ENCODE assay signal across 18 cellular contexts in the genomic region with DNA sequence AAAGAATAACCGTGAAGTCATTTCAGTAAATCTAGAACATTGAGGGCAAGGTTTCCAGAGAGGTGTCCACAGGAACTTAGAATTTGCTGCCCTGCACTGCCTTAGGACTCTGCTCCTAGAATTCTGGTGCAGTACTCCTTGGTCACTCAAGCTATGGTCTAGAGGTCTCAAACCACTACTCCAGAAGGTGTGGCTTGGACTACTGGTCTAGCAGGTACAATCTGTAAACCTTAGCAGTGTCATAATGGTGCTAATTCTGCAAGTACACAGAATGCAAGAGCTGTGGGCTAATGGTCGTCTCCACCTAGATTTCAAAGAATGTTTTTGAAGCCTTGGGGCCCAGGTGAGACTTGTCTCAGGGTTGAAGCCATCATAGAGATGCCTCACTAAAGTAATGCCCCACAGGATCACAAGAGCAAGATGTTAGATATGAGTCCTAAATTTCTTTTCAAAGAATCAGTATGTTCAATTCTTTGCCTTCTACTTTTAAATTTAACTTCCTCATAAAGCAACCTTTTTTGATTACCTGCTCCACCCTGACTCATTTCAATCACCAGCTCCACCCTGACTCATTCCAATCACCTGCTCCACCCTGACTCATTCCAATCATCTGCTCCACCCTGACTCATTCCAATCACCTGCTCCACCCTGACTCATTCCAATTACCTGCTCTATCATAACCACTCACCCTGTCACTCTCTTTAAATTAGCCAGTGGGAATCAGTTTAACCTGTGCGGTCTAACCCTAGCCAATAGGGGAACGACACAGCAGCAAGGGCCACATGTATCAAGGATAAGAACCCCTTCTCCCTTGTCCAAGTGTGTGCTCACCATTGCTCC.
A peak's percentile ranks its signal among the peaks of the same experiment; 100 is the strongest.
DNase-seq lines count a peak whose midpoint lies in the region; ATAC-seq and TF ChIP-seq lines count a peak whose summit lies in the region.
"Had no signal": no experiment of that assay in that cellular context is flagged by ENCODE, and none has a peak within 500 bp of the region (broad histone marks: within the 10 kb centered on the region; RNA-seq: fewer than 3 reads in every experiment).

No MANE protein-coding gene starts in this region.

- H3K4me1 ChIP-seq in Caco-2: peaks cover 41% of the 10 kb centered on the region
- no peaks in the 10 kb centered on the region for H3K4me1 ChIP-seq in mesendoderm (ENCODE audit: control insufficient read depth, low read depth, low read length)
- H3K4me1 ChIP-seq: sigmoid colon had no signal

- no peak overlapping the region for H3K9ac ChIP-seq in mesendoderm (ENCODE audit: low read length)

- H3K4me3 ChIP-seq in Caco-2 (ENCODE audit: low read depth, low read length): no peak overlapping the region
- H3K4me3 ChIP-seq in mesendoderm (ENCODE audit: low read length): no peak overlapping the region
- H3K4me3 ChIP-seq: GM12878, sigmoid colon had no signal

- H3K9me3 Mint-ChIP-seq in Caco-2 (ENCODE audit: unreplicated experiment): peaks cover 10% of the 10 kb centered on the region
- H3K9me3 Mint-ChIP-seq in activated naive CD4-positive, alpha-beta T cell treated with anti-CD3 and anti-CD28 coated beads, Interleukin-2, amount 50 U/mL, for 24 hours: no peaks in the 10 kb centered on the region

- H3K36me3 ChIP-seq in Caco-2 (ENCODE audit: control insufficient read depth, insufficient read depth, low read length) (no peaks in the 10 kb centered on the region), mesendoderm (ENCODE audit: control insufficient read depth, insufficient read depth, low read length) (no peaks in the 10 kb centered on the region)
- H3K36me3 ChIP-seq: neutrophil, sigmoid colon had no signal

- no peak overlapping the region for H3K4me3 Mint-ChIP-seq in Caco-2 (ENCODE audit: unreplicated experiment)
- H3K4me3 Mint-ChIP-seq in activated naive CD4-positive, alpha-beta T cell treated with anti-CD3 and anti-CD28 coated beads, Interleukin-2, amount 50 U/mL, for 24 hours: no peak overlapping the region
- H3K4me3 Mint-ChIP-seq: activated CD8-positive, alpha-beta memory T cell treated with anti-CD3 and anti-CD28 coated beads, Interleukin-2, amount 10 ng/mL, durations not matched to agents 7 days and 5 days; CD4-positive, alpha-beta memory T cell had no signal

- no peak overlapping the region for H2BK5ac ChIP-seq in mesendoderm (ENCODE audit: low read length)

- CTCF ChIA-PET in Caco-2 (lab: Charles Lee): no interaction called here

- H3K9me3 ChIP-seq in Caco-2: no peaks in the 10 kb centered on the region
- H3K9me3 ChIP-seq: neutrophil, sigmoid colon had no signal

- ATAC-seq in GM18520 (IDR thresholded peaks at IDR 0.05; ENCODE audit: unreplicated experiment): no peak
- ATAC-seq: activated CD8-positive, alpha-beta memory T cell treated with anti-CD3 and anti-CD28 coated beads, Interleukin-2, amount 10 ng/mL, durations not matched to agents 7 days and 5 days; GM12878; SK-N-SH treated with all-trans-retinoic acid at 6 μM for 48 hours had no signal

- no peak overlapping the region for H3K23ac ChIP-seq in mesendoderm (ENCODE audit: low read length)

- intact Hi-C loops in Caco-2 (cut with micrococcal nuclease; ENCODE audit: unreplicated experiment): no loop called here

- H3K79me2 ChIP-seq in mesendoderm (ENCODE audit: control insufficient read depth, insufficient read depth, low read length): no peaks in the 10 kb centered on the region

- H3K4me2 ChIP-seq in mesendoderm (ENCODE audit: low read length): no peak overlapping the region

- H3K56ac ChIP-seq in mesendoderm (ENCODE audit: low read length): no peak overlapping the region

- H4K5ac ChIP-seq in mesendoderm (ENCODE audit: low read length): no peak overlapping the region

- WGBS in mesendoderm (ENCODE audit: extremely low coverage, insufficient coverage, low lambda C conversion rate): no CpG with 5 or more reads among the region's 4 CpGs

- H2BK15ac ChIP-seq in mesendoderm (replicated peaks; ENCODE audit: low read depth): no peak overlapping the region

- no peak overlapping the region for H3K4ac ChIP-seq in mesendoderm (ENCODE audit: low read depth, low read length)

- peaks cover 15% of the 10 kb centered on the region for H3K4me1 Mint-ChIP-seq in Caco-2 (ENCODE audit: low read depth, unreplicated experiment)
- peaks cover 22% of the 10 kb centered on the region for H3K4me1 Mint-ChIP-seq in activated naive CD4-positive, alpha-beta T cell treated with anti-CD3 and anti-CD28 coated beads, Interleukin-2, amount 50 U/mL, for 24 hours

- DNase-seq in NCI-H146 (lab: John Stamatoyannopoulos, UW): peak; percentile 18
- DNase-seq in NCI-H146 treated with DMSO at 0.1 percent for 48 hours (lab: John Stamatoyannopoulos, UW; ENCODE audit: unreplicated experiment): no peak
- DNase-seq in Caco-2: peak; percentile 42 to 56
- DNase-seq in mesendoderm: peak; percentile 4
- no peak for DNase-seq in NCI-H2171 treated with DMSO at 0.1 percent for 48 hours (lab: John Stamatoyannopoulos, UW)
- DNase-seq in middle frontal gyrus (ENCODE audit: extremely low spot score, low spot score): no peak
- DNase-seq: activated CD8-positive, alpha-beta memory T cell treated with anti-CD3 and anti-CD28 coated beads, Interleukin-2, amount 10 ng/mL, durations not matched to agents 7 days and 5 days; CD4-positive, alpha-beta memory T cell; effector memory CD4-positive, alpha-beta T cell; foreskin fibroblast; NCI-H1436 treated with DMSO at 0.1 percent for 48 hours; OCI-M1; sigmoid colon had no signal

- no peak for TF ChIP-seq CTCF in Caco-2 (IDR thresholded peaks at IDR 0.05; ENCODE audit: insufficient read depth in 1 of 2, low read depth in 1 of 2, low read length in 1 of 2, severe bottlenecking in 1 of 2, unreplicated experiment in 1 of 2)

- no peak overlapping the region for H4K8ac ChIP-seq in mesendoderm (ENCODE audit: low read depth, low read length)

- no peaks in the 10 kb centered on the region for H3K36me3 Mint-ChIP-seq in Caco-2 (ENCODE audit: insufficient read depth, unreplicated experiment)
- peaks cover 1% of the 10 kb centered on the region for H3K36me3 Mint-ChIP-seq in activated naive CD4-positive, alpha-beta T cell treated with anti-CD3 and anti-CD28 coated beads, Interleukin-2, amount 50 U/mL, for 24 hours
- H3K36me3 Mint-ChIP-seq: activated CD8-positive, alpha-beta memory T cell treated with anti-CD3 and anti-CD28 coated beads, Interleukin-2, amount 10 ng/mL, durations not matched to agents 7 days and 5 days; CD4-positive, alpha-beta memory T cell had no signal

- H2AK5ac ChIP-seq in mesendoderm (ENCODE audit: low read length): no peak overlapping the region

- POLR2A ChIA-PET in Caco-2 (lab: Charles Lee): no interaction called here

- H3K27me3 ChIP-seq in Caco-2 (replicated peaks; ENCODE audit: control insufficient read depth, insufficient read depth, low read length) (no peaks in the 10 kb centered on the region), mesendoderm (ENCODE audit: insufficient read depth, low read length, poor library complexity) (no peaks in the 10 kb centered on the region)
- H3K27me3 ChIP-seq: neutrophil, sigmoid colon had no signal

- H3K18ac ChIP-seq in mesendoderm (ENCODE audit: low read length): no peak overlapping the region

- no TSS peak for BruUV-seq in Caco-2 (replicated peaks; lab: Mats Ljungman, UMichigan)

- no peak overlapping the region for H2BK120ac ChIP-seq in mesendoderm (ENCODE audit: low read depth, low read length)

- no peak overlapping the region for H3K27ac ChIP-seq in mesendoderm (ENCODE audit: low read depth, low read length)
- H3K27ac ChIP-seq: neutrophil, sigmoid colon had no signal

- no peaks in the 10 kb centered on the region for H3K79me1 ChIP-seq in mesendoderm (ENCODE audit: low read length)

- no peaks in the 10 kb centered on the region for H3K27me3 Mint-ChIP-seq in Caco-2 (ENCODE audit: insufficient read depth, unreplicated experiment)
- H3K27me3 Mint-ChIP-seq in activated naive CD4-positive, alpha-beta T cell treated with anti-CD3 and anti-CD28 coated beads, Interleukin-2, amount 50 U/mL, for 24 hours: no peaks in the 10 kb centered on the region
- H3K27me3 Mint-ChIP-seq: activated CD8-positive, alpha-beta memory T cell treated with anti-CD3 and anti-CD28 coated beads, Interleukin-2, amount 10 ng/mL, durations not matched to agents 7 days and 5 days had no signal

- peak overlapping the region; percentile 83 for H3K27ac Mint-ChIP-seq in Caco-2 (ENCODE audit: unreplicated experiment)
- peak overlapping the region; percentile 2 for H3K27ac Mint-ChIP-seq in activated naive CD4-positive, alpha-beta T cell treated with anti-CD3 and anti-CD28 coated beads, Interleukin-2, amount 50 U/mL, for 24 hours
- H3K27ac Mint-ChIP-seq: activated CD8-positive, alpha-beta memory T cell treated with anti-CD3 and anti-CD28 coated beads, Interleukin-2, amount 10 ng/mL, durations not matched to agents 7 days and 5 days had no signal

Comparison
In these comparisons a context has a peak if more than half of its experiments do, and no peak if none do; other contexts are left out.
1. DNase-seq: peak in NCI-H146 (single experiment), Caco-2 (2 of 2) and mesendoderm (single experiment); none in NCI-H146 treated with DMSO at 0.1 percent for 48 hours (single experiment), NCI-H2171 treated with DMSO at 0.1 percent for 48 hours (single experiment) and middle frontal gyrus (single experiment).